ENCODE assay signal across 8 cellular contexts in the genomic region with DNA sequence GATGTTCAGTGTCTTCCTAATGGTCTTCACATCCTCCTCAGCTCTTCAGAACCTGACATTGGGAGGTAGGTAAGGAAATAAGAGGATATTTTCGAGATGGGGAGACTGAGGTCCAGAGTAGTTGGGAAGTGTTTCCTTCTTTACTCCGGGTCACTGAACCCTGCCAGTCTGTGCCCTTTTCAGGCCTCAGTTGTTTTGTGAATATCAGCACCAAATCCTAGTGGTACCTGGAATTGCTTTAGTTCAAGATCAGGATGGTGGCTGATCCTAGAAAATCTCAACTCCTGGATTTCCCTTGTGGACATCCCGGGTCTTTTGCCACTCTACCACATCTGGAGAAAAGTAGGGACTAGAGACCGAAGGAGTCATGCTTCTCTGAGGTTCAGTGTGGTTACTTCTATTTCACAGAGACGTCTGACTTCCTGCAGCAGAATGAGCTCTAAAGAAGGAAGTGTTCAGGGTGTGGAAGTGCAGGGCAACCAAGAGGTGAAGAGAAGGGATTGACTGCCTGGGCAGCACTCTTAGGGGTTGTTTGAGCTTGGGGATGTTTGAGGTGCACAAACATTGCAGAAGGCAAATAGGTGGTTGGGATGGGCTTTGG.
DNase-seq lines count a peak whose midpoint lies in the region; ATAC-seq and TF ChIP-seq lines count a peak whose summit lies in the region.

No MANE protein-coding gene starts in this region.

- TF ChIP-seq CTCF in GM13976 (IDR thresholded peaks at IDR 0.05; ENCODE audit: borderline replicate concordance, control extremely low read depth, extremely low read depth, insufficient read depth, missing control alignments) = no peak

- H3K4me3 ChIP-seq in GM08714 (ENCODE audit: low read length) (peak overlapping the region; percentile 77), iPS-11a (ENCODE audit: low read depth, low read length) (peak overlapping the region; percentile 96)

- H3K27me3 Mint-ChIP-seq in activated naive CD4-positive, alpha-beta T cell treated with anti-CD3 and anti-CD28 coated beads, Interleukin-2, amount 50 U/mL, for 24 hours = no peaks in the 10 kb centered on the region

- no peaks in the 10 kb centered on the region for H3K9me3 Mint-ChIP-seq in activated naive CD4-positive, alpha-beta T cell treated with anti-CD3 and anti-CD28 coated beads, Interleukin-2, amount 50 U/mL, for 24 hours

- no peak for ATAC-seq in HG03469 (IDR thresholded peaks at IDR 0.05; ENCODE audit: unreplicated experiment)

- peaks cover 60% of the 10 kb centered on the region for H3K4me1 Mint-ChIP-seq in activated naive CD4-positive, alpha-beta T cell treated with anti-CD3 and anti-CD28 coated beads, Interleukin-2, amount 50 U/mL, for 24 hours

- peaks cover 22% of the 10 kb centered on the region for H3K36me3 Mint-ChIP-seq in activated naive CD4-positive, alpha-beta T cell treated with anti-CD3 and anti-CD28 coated beads, Interleukin-2, amount 50 U/mL, for 24 hours

- DNase-seq in NOMO-1 treated with dmso at 0.1 percent for 144 hours (lab: John Stamatoyannopoulos, UW; ENCODE audit: unreplicated experiment) = peak; percentile 80
- peak; percentile 45 for DNase-seq in stimulated activated CD8-positive, alpha-beta memory T cell treated with anti-CD3 and anti-CD28 coated beads, Interleukin-4, amount 100 ng/mL, for 48 hours
- DNase-seq in GM13976 (ENCODE audit: low spot score) = no peak
- no peak for DNase-seq in NK-92 treated with Interleukin-12 subunit alpha and Interleukin-12 subunit beta, amount 100 ng/mL, for 24 hours (lab: John Stamatoyannopoulos, UW)

- in situ Hi-C loops in GM13976 (cut with MboI; ENCODE audit: low sequenced_read_pairs, unreplicated experiment) = no loop called here

- peak overlapping the region; percentile 95 for H3K4me3 Mint-ChIP-seq in activated naive CD4-positive, alpha-beta T cell treated with anti-CD3 and anti-CD28 coated beads, Interleukin-2, amount 50 U/mL, for 24 hours

- peak overlapping the region; percentile 100 for H3K27ac Mint-ChIP-seq in activated naive CD4-positive, alpha-beta T cell treated with anti-CD3 and anti-CD28 coated beads, Interleukin-2, amount 50 U/mL, for 24 hours

Comparison
In these comparisons a context has a peak if more than half of its experiments do, and no peak if none do; other contexts are left out.
1. DNase-seq: peak in NOMO-1 treated with dmso at 0.1 percent for 144 hours (single experiment) and stimulated activated CD8-positive, alpha-beta memory T cell treated with anti-CD3 and anti-CD28 coated beads, Interleukin-4, amount 100 ng/mL, for 48 hours (single experiment); none in GM13976 (single experiment) and NK-92 treated with Interleukin-12 subunit alpha and Interleukin-12 subunit beta, amount 100 ng/mL, for 24 hours (single experiment).